ENCODE assay signal across 15 cellular contexts in genomic region chr11:34067383-34068065, GRCh38. TPM values are rescaled to one million over a fixed set of nuclear protein-coding genes. Genes with fewer than 3 reads are reported as not detected.
DNase-seq lines count a peak whose midpoint lies in the region; ATAC-seq, FAIRE-seq and TF ChIP-seq lines count a peak whose summit lies in the region.
"Had no signal": no experiment of that assay in that cellular context is flagged by ENCODE, and none has a peak within 500 bp of the region (broad histone marks: within the 10 kb centered on the region; RNA-seq: fewer than 3 reads in every experiment).

No MANE protein-coding gene starts in this region.

- RAD21 ChIA-PET in GM12878 (lab: Charles Lee; ENCODE audit: unreplicated experiment), result interaction anchor here (0.7 to 1.2 kb wide), 4 partner anchors 9 to 14 kb away, joined by 3 read pairs; no protein-coding TSS in a partner anchor

- in situ Hi-C loops in GM12878 (cut with MboI), result no loop called here

- no peak for TF ChIP-seq POLR2A in GM12878 (IDR thresholded peaks at IDR 0.05; ENCODE audit: low read depth, low read length)

- H3K4me2 ChIP-seq in GM12878 (ENCODE audit: control insufficient read depth, insufficient read depth), result peak overlapping the region; percentile 54

- no peak overlapping the region for H3K9ac ChIP-seq in GM12878 (ENCODE audit: control insufficient read depth, insufficient read depth, low read length)

- SMC1A ChIA-PET in GM12878 (lab: Charles Lee; ENCODE audit: uncharacterized antibody, unreplicated experiment), result interaction anchor here (0.6 to 2.4 kb wide), 7 partner anchors 8 to 1488 kb away, joined by 3 to 9 read pairs (median 5); partner anchors contain the start of gene NAT10

- no peak for TF ChIP-seq RAD21 in GM12878 (IDR thresholded peaks at IDR 0.05; ENCODE audit: insufficient read depth, low read depth, low read length)

- H3K9me3 ChIP-seq in left ventricle myocardium inferior (replicated peaks) (no peaks in the 10 kb centered on the region), GM12878 (replicated peaks; ENCODE audit: control insufficient read depth, insufficient read depth, low read length) (no peaks in the 10 kb centered on the region), thoracic aorta (no peaks in the 10 kb centered on the region)
- H3K9me3 ChIP-seq: HAP-1 had no signal

- H3K36me3 ChIP-seq in left ventricle myocardium inferior, result peaks cover 23% of the 10 kb centered on the region
- peaks cover under 1 to 26% of the 10 kb centered on the region in 2 experiments for H3K36me3 ChIP-seq in GM12878 (ENCODE audit: control insufficient read depth in 2 of 2, insufficient read depth in 2 of 2, low read length in 1 of 2)
- H3K36me3 ChIP-seq in thoracic aorta, result peaks cover 2% of the 10 kb centered on the region

- 0% methylated on average over 7 of the region's 7 CpGs for WGBS in GM12878 (ENCODE audit: insufficient coverage, insufficient replicate concordance, low lambda C conversion rate, missing lambda C conversion rate)

- H3K27ac ChIP-seq in left ventricle myocardium inferior (replicated peaks) (peak overlapping the region; percentile 74), GM12878 (ENCODE audit: control insufficient read depth, insufficient read depth) (peak overlapping the region; percentile 45), thoracic aorta (no peak overlapping the region)

- H3K27me3 ChIP-seq in left ventricle myocardium inferior (ENCODE audit: low read depth) (no peaks in the 10 kb centered on the region), GM12878 (replicated peaks in 1 of 2; ENCODE audit: control insufficient read depth in 2 of 2, insufficient read depth in 2 of 2, low read length in 1 of 2) (no peaks in the 10 kb centered on the region), thoracic aorta (replicated peaks; ENCODE audit: insufficient read depth) (no peaks in the 10 kb centered on the region)

- H3K4me1 ChIP-seq in left ventricle myocardium inferior (peaks cover 88% of the 10 kb centered on the region), GM12878 (ENCODE audit: control insufficient read depth, insufficient read depth, low read length) (peaks cover 31% of the 10 kb centered on the region), thoracic aorta (ENCODE audit: control insufficient read depth in 1 of 2, low read depth in 2 of 2) (peaks cover 20 to 32% of the 10 kb centered on the region in 2 donors)

- TF ChIP-seq EP300 in GM12878 (IDR thresholded peaks at IDR 0.05; ENCODE audit: borderline replicate concordance in 1 of 2, control insufficient read depth in 1 of 2, low read depth in 2 of 2, low read length in 2 of 2), result no peak

- FAIRE-seq in GM12878 (lab: Jason Lieb, UNC), result no peak

- no peak overlapping the region for H2AFZ ChIP-seq in GM12878 (ENCODE audit: control insufficient read depth, low read depth, low read length)

- no peak for ATAC-seq in Right ventricle myocardium inferior
- ATAC-seq in HG03571 (IDR thresholded peaks at IDR 0.05; ENCODE audit: unreplicated experiment), result peak; percentile 62
- peak; percentile 73 for ATAC-seq in GM12878
- ATAC-seq in thoracic aorta (ENCODE audit: insufficient number of reproducible peaks, low FRiP score, low read depth), result no peak
- no peak for ATAC-seq in GM18870 (IDR thresholded peaks at IDR 0.05; ENCODE audit: unreplicated experiment)

- H4K20me1 ChIP-seq in GM12878 (ENCODE audit: control insufficient read depth, insufficient read depth), result no peaks in the 10 kb centered on the region

- intact Hi-C loops in left ventricle myocardium inferior (cut with micrococcal nuclease) (no loop called here), Right ventricle myocardium inferior (cut with DNase I) (no loop called here), GM12878 (cut with micrococcal nuclease; ENCODE audit: unreplicated experiment) (loop anchor here (2.0 to 5.0 kb wide), 2 partner anchors 15 to 70 kb away; no protein-coding TSS in a partner anchor)

- peaks cover 91% of the 10 kb centered on the region for H3K79me2 ChIP-seq in GM12878 (ENCODE audit: control insufficient read depth, insufficient read depth, low read length)

- CTCF ChIA-PET in GM12878 (lab: Yijun Ruan, JAX), result interaction anchor here (0.9 to 1.4 kb wide), 3 partner anchors 9 to 69 kb away, joined by 3 to 6 read pairs (median 3); no protein-coding TSS in a partner anchor

- POLR2A ChIA-PET in GM12878 (lab: Charles Lee), result interaction anchor here (0.7 to 1.3 kb wide), 2 partner anchors 16 to 800 kb away, joined by 3 to 5 read pairs; no protein-coding TSS in a partner anchor

- no peak for TF ChIP-seq CTCF in left ventricle myocardium inferior (IDR thresholded peaks at IDR 0.05; ENCODE audit: borderline replicate concordance)
- no peak for TF ChIP-seq CTCF in GM12878 (IDR thresholded peaks at IDR 0.05 in 2 of 3, conservative IDR thresholded peaks at IDR 0.05 in 1 of 3; ENCODE audit: control insufficient read depth in 2 of 3, extremely low read depth in 1 of 3, insufficient read depth in 1 of 3, low read depth in 3 of 3, low read length in 3 of 3)
- no peak for TF ChIP-seq CTCF in thoracic aorta (IDR thresholded peaks at IDR 0.05)

- BruUV-seq in GM12878 (replicated peaks; lab: Mats Ljungman, UMichigan), result no TSS peak

- H3K4me3 ChIP-seq in left ventricle myocardium inferior (no peak overlapping the region), GM12878 (no peak overlapping the region), thoracic aorta (peak overlapping the region; percentile 3)
- H3K4me3 ChIP-seq: HAP-1 had no signal

- DNase-seq in left ventricle myocardium inferior, result no peak
- no peak for DNase-seq in Right ventricle myocardium inferior (ENCODE audit: missing footprints)
- DNase-seq in GM12878 (ENCODE audit: low read depth, low spot score), result no peak
- DNase-seq in thoracic aorta (ENCODE audit: low spot score), result no peak
- no peak for DNase-seq in AML-193 (lab: John Stamatoyannopoulos, UW)
- no peak for DNase-seq in HUDEP-2 (lab: John Stamatoyannopoulos, UW; ENCODE audit: unreplicated experiment in 76 of 76)
- DNase-seq: activated CD4-positive, CD25-positive, alpha-beta regulatory T cell; activated naive CD4-positive, alpha-beta T cell treated with anti-CD3 and anti-CD28 coated beads, Interleukin-2, amount 50 U/mL, for 16 hours; COR-L47; cortex of kidney; stimulated activated CD4-positive, alpha-beta T cell treated with anti-CD3 and anti-CD28 coated beads, Interleukin-15, amount 100 ng/mL, for 24 hours; stimulated activated CD8-positive, alpha-beta memory T cell treated with anti-CD3 and anti-CD28 coated beads, Interleukin-4, amount 100 ng/mL, for 48 hours had no signal

TF ChIP-seq in GM12878, 131 proteins besides CTCF, POLR2A, EP300 and RAD21:
- TF ChIP-seq ZNF384 (IDR thresholded peaks at IDR 0.05; ENCODE audit: borderline replicate concordance, low read depth, low read length) (no peak), MTA3 (IDR thresholded peaks at IDR 0.05; ENCODE audit: borderline replicate concordance, low read length) (no peak), BHLHE40 (IDR thresholded peaks at IDR 0.05; ENCODE audit: borderline replicate concordance in 1 of 2, low read depth in 2 of 2, low read length in 1 of 2) (peak; percentile 24 to 34; a peak in 1 of 4 replicates), ZBED1 (IDR thresholded peaks at IDR 0.05; ENCODE audit: borderline replicate concordance) (peak; percentile 24; the same call in 1 of the 2 replicates), NFIC (IDR thresholded peaks at IDR 0.05; ENCODE audit: low read depth, low read length) (0 out of 2 replicates have a peak, but pooled peaks have one; percentile 19)

RNA-seq across cellular contexts. Expression of gene CAPRIN1, which starts 16.0 kb away (rescaled TPM):
- total RNA-seq in left ventricle myocardium inferior (112 TPM), Right ventricle myocardium inferior (120 TPM), GM12878 (2014; rRNA removed) (187 and 189 TPM in 2 replicates), GM12878 (2014; rRNA removed; fragmentation: Illumina TruSeq; extraction: Trizol) (205 and 207 TPM in 2 replicates), GM12878 (2021) (224 and 228 TPM in 2 replicates), thoracic aorta (100 to 1,000 TPM; 145 to 184 TPM)
- 231 and 249 TPM in 2 replicates for total RNA-seq in GM12878 (2013; cell fraction: nucleolus; rRNA removed)
- 68.7 TPM for polyA plus RNA-seq in GM12878 (2011; ENCODE audit: low read depth)
- polyA plus RNA-seq in GM12878 (2011; rRNA removed) (199 and 225 TPM in 2 replicates), GM12878 (2014; fragmentation: Illumina TruSeq; extraction: Trizol) (222 and 255 TPM in 2 replicates), GM12878 (2014; fragmentation: Nextera tagmentation; extraction: Ambion mirVana) (10 to 100 TPM; 50.4 to 51.8 TPM), GM12878 (2014; rRNA removed) (174 and 210 TPM in 2 replicates), GM12878 (2016; fragmentation: Nextera tagmentation; extraction: Ambion mirVana) (100 to 1,000 TPM; 184 to 195 TPM)
- 185 and 199 TPM in 2 replicates for polyA plus RNA-seq in GM12878 (2011; cell fraction: cytosol; rRNA removed)
- polyA plus RNA-seq in GM12878 (2011; cell fraction: nucleus; rRNA removed), result 116 and 139 TPM in 2 replicates
- 87.9 and 112 TPM in 2 replicates for polyA plus RNA-seq in GM12878 (2012)
- polyA minus RNA-seq in GM12878 (2011; rRNA and poly(A)+ RNA removed), result 351 and 411 TPM in 2 replicates
- polyA minus RNA-seq in GM12878 (2011; cell fraction: cytosol; rRNA and poly(A)+ RNA removed), result 105 and 131 TPM in 2 replicates
- polyA minus RNA-seq in GM12878 (2011; cell fraction: nucleus; rRNA and poly(A)+ RNA removed), result 78.6 and 134 TPM in 2 replicates

RNA-seq across cellular contexts. Expression of gene NAT10, which starts 37.9 kb away (rescaled TPM):
- total RNA-seq in left ventricle myocardium inferior, result 22.3 TPM
- 22.8 TPM for total RNA-seq in Right ventricle myocardium inferior
- total RNA-seq in GM12878 (2013; cell fraction: nucleolus; rRNA removed), result 84.6 and 91.9 TPM in 2 replicates
- 45.2 and 52.2 TPM in 2 replicates for total RNA-seq in GM12878 (2014; rRNA removed)
- total RNA-seq in GM12878 (2014; rRNA removed; fragmentation: Illumina TruSeq; extraction: Trizol), result 57.3 and 59.3 TPM in 2 replicates
- 92.3 and 93.8 TPM in 2 replicates for total RNA-seq in GM12878 (2021)
- 39.1 TPM for polyA plus RNA-seq in GM12878 (2011; ENCODE audit: low read depth)
- 66.9 and 82.8 TPM in 2 replicates for polyA plus RNA-seq in GM12878 (2011; rRNA removed)
- 78.5 and 82.7 TPM in 2 replicates for polyA plus RNA-seq in GM12878 (2011; cell fraction: cytosol; rRNA removed)
- 90.3 and 97.2 TPM in 2 replicates for polyA plus RNA-seq in GM12878 (2011; cell fraction: nucleus; rRNA removed)
- polyA plus RNA-seq in GM12878 (2012), result 46.2 and 56.8 TPM in 2 replicates
- polyA plus RNA-seq in GM12878 (2014; fragmentation: Illumina TruSeq; extraction: Trizol), result 72.0 and 73.0 TPM in 2 replicates
- polyA plus RNA-seq in GM12878 (2014; fragmentation: Nextera tagmentation; extraction: Ambion mirVana), result 10 to 100 TPM; 45.1 to 72.5 TPM
- 59.2 and 63.0 TPM in 2 replicates for polyA plus RNA-seq in GM12878 (2014; rRNA removed)
- polyA plus RNA-seq in GM12878 (2016; fragmentation: Nextera tagmentation; extraction: Ambion mirVana), result 10 to 100 TPM; 92.5 to 95.5 TPM
- polyA minus RNA-seq in GM12878 (2011; rRNA and poly(A)+ RNA removed), result 101 and 114 TPM in 2 replicates
- 44.4 and 58.6 TPM in 2 replicates for polyA minus RNA-seq in GM12878 (2011; cell fraction: cytosol; rRNA and poly(A)+ RNA removed)
- 44.4 and 74.2 TPM in 2 replicates for polyA minus RNA-seq in GM12878 (2011; cell fraction: nucleus; rRNA and poly(A)+ RNA removed)
- 10 to 100 TPM; 14.1 to 39.9 TPM for total RNA-seq in thoracic aorta

Comparison
In these comparisons a context has a peak if more than half of its experiments do, and no peak if none do; other contexts are left out.
1. H3K27ac ChIP-seq: peak in left ventricle myocardium inferior (single experiment) and GM12878 (single experiment); none in thoracic aorta (0 of 2).
2. ATAC-seq: peak in HG03571 (single experiment) and GM12878 (single experiment); none in Right ventricle myocardium inferior (single experiment), thoracic aorta (single experiment) and GM18870 (single experiment).